9 cellular contexts compared by ENCODE assay signal in the genomic region with DNA sequence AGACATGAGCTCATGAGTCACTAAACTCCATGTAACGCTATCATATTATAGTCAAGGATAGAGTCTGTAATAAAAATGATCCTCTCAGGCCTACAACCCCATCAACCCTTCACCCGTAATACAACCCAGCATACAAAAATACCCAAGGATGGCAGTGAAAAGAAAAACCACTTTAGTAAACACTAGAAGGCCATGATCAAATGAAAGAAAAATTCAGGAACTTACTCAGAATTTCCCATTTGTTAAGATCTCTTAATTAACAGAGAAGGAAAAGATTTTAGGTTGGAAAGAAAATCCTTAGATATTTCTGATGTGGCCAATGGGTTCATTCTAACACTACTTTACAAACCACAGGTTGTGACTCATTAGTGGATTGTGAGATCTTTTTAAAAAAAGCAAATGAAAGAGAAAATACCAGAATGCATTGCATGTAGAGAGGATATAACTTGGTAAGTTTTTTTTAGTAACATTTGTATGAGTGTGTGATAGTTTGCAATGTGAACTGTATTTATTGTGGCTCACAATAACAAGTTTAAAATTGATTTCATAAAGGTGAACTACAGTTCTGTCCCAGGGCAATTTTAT.
A peak's percentile ranks its signal among the peaks of the same experiment; 100 is the strongest.
DNase-seq lines count a peak whose midpoint lies in the region; ATAC-seq and TF ChIP-seq lines count a peak whose summit lies in the region.
"Had no signal": no experiment of that assay in that cellular context is flagged by ENCODE, and none has a peak within 500 bp of the region (broad histone marks: within the 10 kb centered on the region; RNA-seq: fewer than 3 reads in every experiment).

No MANE protein-coding gene starts in this region.

- no peaks in the 10 kb centered on the region for H3K27me3 ChIP-seq in effector memory CD4-positive, alpha-beta T cell (replicated peaks; ENCODE audit: control insufficient read depth, insufficient read depth, low read length, poor library complexity, severe bottlenecking)

- no peaks in the 10 kb centered on the region for H3K36me3 ChIP-seq in effector memory CD4-positive, alpha-beta T cell (ENCODE audit: control insufficient read depth, insufficient read depth, low read length)

- H3K4me1 ChIP-seq in effector memory CD4-positive, alpha-beta T cell (ENCODE audit: control insufficient read depth, insufficient read depth, low read length, poor library complexity, severe bottlenecking) = peaks cover 4% of the 10 kb centered on the region

- peak; percentile 42 for DNase-seq in GM04503 (ENCODE audit: low read depth)
- DNase-seq in choroid plexus epithelial cell (ENCODE audit: low read depth) = peak; percentile 53
- DNase-seq in ecto neural progenitor cell (ENCODE audit: low spot score) = no peak
- DNase-seq in stimulated activated CD4-positive, alpha-beta T cell treated with anti-CD3 and anti-CD28 coated beads, Interleukin-12 subunit alpha, Interleukin-12 subunit beta, amount 100 ng/mL, for 4 hours = no peak
- DNase-seq in NCI-H524 treated with DMSO at 0.1 percent for 48 hours (lab: John Stamatoyannopoulos, UW) = no peak
- DNase-seq in effector memory CD4-positive, alpha-beta T cell = no peak
- DNase-seq: hypothalamus had no signal

- no peak for TF ChIP-seq CTCF in choroid plexus epithelial cell (conservative IDR thresholded peaks at IDR 0.05; ENCODE audit: low read depth, low read length)

- H3K4me3 ChIP-seq in choroid plexus epithelial cell (ENCODE audit: low read depth, low read length) = no peak overlapping the region
- H3K4me3 ChIP-seq in effector memory CD4-positive, alpha-beta T cell (ENCODE audit: insufficient read depth, low read depth, low read length, poor library complexity, severe bottlenecking) = no peak overlapping the region

- H3K9me3 ChIP-seq in effector memory CD4-positive, alpha-beta T cell (ENCODE audit: control insufficient read depth, low read length) = no peaks in the 10 kb centered on the region

- ATAC-seq in GM21390 (IDR thresholded peaks at IDR 0.05; ENCODE audit: unreplicated experiment) = peak; percentile 48
- ATAC-seq in HG03558 (IDR thresholded peaks at IDR 0.05; ENCODE audit: extremely low read depth, unreplicated experiment) = peak; percentile 35

- H3K27ac ChIP-seq in effector memory CD4-positive, alpha-beta T cell (ENCODE audit: insufficient read depth, low read length, poor library complexity, severe bottlenecking) = no peak overlapping the region

Comparison
In these comparisons a context has a peak if more than half of its experiments do, and no peak if none do; other contexts are left out.
1. DNase-seq: peak in GM04503 (single experiment) and choroid plexus epithelial cell (single experiment); none in ecto neural progenitor cell (single experiment), stimulated activated CD4-positive, alpha-beta T cell treated with anti-CD3 and anti-CD28 coated beads, Interleukin-12 subunit alpha, Interleukin-12 subunit beta, amount 100 ng/mL, for 4 hours (single experiment), NCI-H524 treated with DMSO at 0.1 percent for 48 hours (single experiment) and effector memory CD4-positive, alpha-beta T cell (0 of 3).